In the genomic region with DNA sequence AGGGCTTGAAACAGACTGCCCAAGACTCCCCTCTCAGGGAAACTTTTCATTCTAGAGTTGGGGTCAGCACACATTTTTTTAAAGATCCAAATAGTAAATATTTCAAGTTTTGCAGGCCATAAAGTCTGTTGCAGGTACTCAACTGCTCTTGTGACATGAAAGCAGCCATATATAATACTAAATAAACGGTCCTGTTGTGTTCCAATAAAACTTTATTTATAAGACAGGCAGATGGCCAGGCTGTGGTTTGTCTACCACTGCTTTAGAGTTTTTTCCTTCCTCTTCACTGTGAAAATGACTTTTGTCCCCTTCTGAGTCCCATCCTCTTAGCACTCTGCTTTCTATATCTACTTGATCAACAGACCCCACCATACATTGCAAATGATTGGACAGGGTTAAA, we compare ENCODE assay signal across 26 cellular contexts.
"Had no signal": no experiment of that assay in that cellular context is flagged by ENCODE, and none has a peak within 500 bp of the region (broad histone marks: within the 10 kb centered on the region; RNA-seq: fewer than 3 reads in every experiment).

No MANE protein-coding gene starts in this region.

- H3K36me3 Mint-ChIP-seq: WTC11 had no signal

- H3K4me3 ChIP-seq: coronary artery, dorsolateral prefrontal cortex had no signal

- H3K36me3 ChIP-seq: brain microvascular endothelial cell had no signal

- H3K27me3 ChIP-seq: brain microvascular endothelial cell, dorsolateral prefrontal cortex had no signal

- H3K27ac Mint-ChIP-seq: activated CD4-positive, alpha-beta memory T cell treated with anti-CD3 and anti-CD28 coated beads, Interleukin-2, amount 10 ng/mL, durations not matched to agents 7 days and 5 days; activated CD4-positive, alpha-beta T cell treated with anti-CD3 and anti-CD28 coated beads, Interleukin-2, amount 10 ng/mL, durations not matched to agents 7 days and 5 days; activated naive CD8-positive, alpha-beta T cell; activated T-cell treated with anti-CD3 and anti-CD28 coated beads, Interleukin-2, amount 50 U/mL, for 24 hours; activated T-cell treated with anti-CD3 and anti-CD28 coated beads, Interleukin-2, amount 50 U/mL, for 72 hours; dendritic cell treated with granulocyte-macrophage colony-stimulating factor and Interleukin-4, amounts not matched to agents 40 ng/mL and 50 ng/mL, for 4 days; endodermal cell; WTC11 had no signal

- FAIRE-seq: astrocyte, frontal cortex had no signal

- H3K27ac ChIP-seq: brain microvascular endothelial cell, coronary artery, dorsolateral prefrontal cortex had no signal

- H3K4me1 Mint-ChIP-seq: activated CD4-positive, alpha-beta memory T cell treated with anti-CD3 and anti-CD28 coated beads, Interleukin-2, amount 10 ng/mL, durations not matched to agents 7 days and 5 days; activated CD4-positive, alpha-beta T cell treated with anti-CD3 and anti-CD28 coated beads, Interleukin-2, amount 10 ng/mL, durations not matched to agents 7 days and 5 days; central memory CD8-positive, alpha-beta T cell; endodermal cell; WTC11 had no signal

- H3K9me3 Mint-ChIP-seq: activated CD4-positive, alpha-beta memory T cell treated with anti-CD3 and anti-CD28 coated beads, Interleukin-2, amount 10 ng/mL, durations not matched to agents 7 days and 5 days; activated CD4-positive, alpha-beta T cell treated with anti-CD3 and anti-CD28 coated beads, Interleukin-2, amount 10 ng/mL, durations not matched to agents 7 days and 5 days; activated T-cell treated with anti-CD3 and anti-CD28 coated beads, Interleukin-2, amount 50 U/mL, for 24 hours; activated T-cell treated with anti-CD3 and anti-CD28 coated beads, Interleukin-2, amount 50 U/mL, for 72 hours; central memory CD8-positive, alpha-beta T cell; dendritic cell treated with granulocyte-macrophage colony-stimulating factor and Interleukin-4, amounts not matched to agents 40 ng/mL and 50 ng/mL, for 4 days; endodermal cell; WTC11 had no signal

- H3K4me3 Mint-ChIP-seq: activated CD4-positive, alpha-beta memory T cell treated with anti-CD3 and anti-CD28 coated beads, Interleukin-2, amount 10 ng/mL, durations not matched to agents 7 days and 5 days; activated CD4-positive, alpha-beta T cell treated with anti-CD3 and anti-CD28 coated beads, Interleukin-2, amount 10 ng/mL, durations not matched to agents 7 days and 5 days; activated naive CD8-positive, alpha-beta T cell; activated T-cell treated with anti-CD3 and anti-CD28 coated beads, Interleukin-2, amount 50 U/mL, for 24 hours; activated T-cell treated with anti-CD3 and anti-CD28 coated beads, Interleukin-2, amount 50 U/mL, for 72 hours; central memory CD8-positive, alpha-beta T cell; dendritic cell treated with granulocyte-macrophage colony-stimulating factor and Interleukin-4, amounts not matched to agents 40 ng/mL and 50 ng/mL, for 4 days; endodermal cell; WTC11 had no signal

- ATAC-seq: activated T-cell treated with anti-CD3 and anti-CD28 coated beads, Interleukin-2, amount 50 U/mL, for 72 hours; esophagus mucosa had no signal

- DNase-seq: activated CD4-positive, alpha-beta memory T cell treated with anti-CD3 and anti-CD28 coated beads, Interleukin-2, amount 10 ng/mL, durations not matched to agents 7 days and 5 days; activated CD4-positive, alpha-beta T cell treated with anti-CD3 and anti-CD28 coated beads for 1 hour; activated CD4-positive, alpha-beta T cell treated with anti-CD3 and anti-CD28 coated beads for 4 hours; activated CD4-positive, alpha-beta T cell treated with anti-CD3 and anti-CD28 coated beads, Interleukin-2, amount 10 ng/mL, durations not matched to agents 7 days and 5 days; activated CD8-positive, alpha-beta memory T cell treated with anti-CD3 and anti-CD28 coated beads, Interleukin-2, amount 50 U/mL, for 48 hours; activated gamma-delta T cell treated with Interleukin-2 at 50 U/mL for 16 hours; activated naive CD4-positive, alpha-beta T cell treated with anti-CD3 and anti-CD28 coated beads, Interleukin-2, amount 50 U/mL, for 16 hours; activated naive CD4-positive, alpha-beta T cell treated with Interleukin-2 at 50 U/mL for 16 hours; activated T-cell treated with anti-CD3 and anti-CD28 coated beads for 4 hours; activated T-cell treated with anti-CD3 and anti-CD28 coated beads, Interleukin-2, amount 50 U/mL, for 24 hours; amniotic stem cell; anterior cingulate cortex; brain microvascular endothelial cell; dorsolateral prefrontal cortex; effector memory CD4-positive, alpha-beta T cell; foreskin fibroblast had no signal

- H3K27me3 Mint-ChIP-seq: activated CD4-positive, alpha-beta memory T cell treated with anti-CD3 and anti-CD28 coated beads, Interleukin-2, amount 10 ng/mL, durations not matched to agents 7 days and 5 days; activated CD4-positive, alpha-beta T cell treated with anti-CD3 and anti-CD28 coated beads, Interleukin-2, amount 10 ng/mL, durations not matched to agents 7 days and 5 days; activated naive CD8-positive, alpha-beta T cell; activated T-cell treated with anti-CD3 and anti-CD28 coated beads, Interleukin-2, amount 50 U/mL, for 24 hours; central memory CD8-positive, alpha-beta T cell; dendritic cell treated with granulocyte-macrophage colony-stimulating factor and Interleukin-4, amounts not matched to agents 40 ng/mL and 50 ng/mL, for 4 days had no signal
